In genomic region chr10:104253576-104254410, GRCh38 we compare ENCODE assay signal across 8 cellular contexts. TPM values are rescaled to one million over a fixed set of nuclear protein-coding genes. Genes with fewer than 3 reads are reported as not detected.
DNase-seq lines count a peak whose midpoint lies in the region; ATAC-seq and TF ChIP-seq lines count a peak whose summit lies in the region.

No MANE protein-coding gene starts in this region.

- H3K27ac ChIP-seq in SJCRH30: no peak overlapping the region
- peak overlapping the region; percentile 96 to 99 (median 98) for H3K27ac ChIP-seq in esophagus squamous epithelium

- intact Hi-C loops in esophagus squamous epithelium (cut with DNase I): no loop called here

- peaks cover 3% of the 10 kb centered on the region; the same call in 1 of the 2 replicates for H3K36me3 ChIP-seq in SJCRH30
- peaks cover 0 to 16% (median 0%) of the 10 kb centered on the region in 3 donors for H3K36me3 ChIP-seq in esophagus squamous epithelium

- H3K9me3 ChIP-seq in SJCRH30 (replicated peaks) (no peaks in the 10 kb centered on the region), esophagus squamous epithelium (no peaks in the 10 kb centered on the region)

- H3K4me3 ChIP-seq in SJCRH30 (peak overlapping the region; percentile 82), esophagus squamous epithelium (peak overlapping the region; percentile 70 to 92 (median 82)), retinal pigment epithelial cell (ENCODE audit: low read length) (peak overlapping the region; percentile 80)

- no peaks in the 10 kb centered on the region for H3K4me1 ChIP-seq in SJCRH30
- H3K4me1 ChIP-seq in esophagus squamous epithelium: peaks cover 0 to 42% (median 30%) of the 10 kb centered on the region in 3 donors

- H3K27me3 ChIP-seq in SJCRH30 (no peaks in the 10 kb centered on the region), esophagus squamous epithelium (no peaks in the 10 kb centered on the region)

- in situ Hi-C loops in G401 (cut with HindIII; ENCODE audit: low sequenced_read_pairs): no loop called here

- DNase-seq in G401 (ENCODE audit: low spot score): peak; percentile 13
- DNase-seq in SJCRH30: no peak
- DNase-seq in esophagus squamous epithelium (lab: John Stamatoyannopoulos, UW): no peak
- no peak for DNase-seq in retinal pigment epithelial cell (ENCODE audit: low read depth)
- DNase-seq in NOMO-1 (lab: John Stamatoyannopoulos, UW; ENCODE audit: unreplicated experiment in 2 of 2): no peak
- DNase-seq in SW480 (ENCODE audit: low spot score): no peak

- TF ChIP-seq POLR2A in esophagus squamous epithelium (IDR thresholded peaks at IDR 0.05): no peak

- ATAC-seq in GM21786 (IDR thresholded peaks at IDR 0.05; ENCODE audit: unreplicated experiment): no peak
- no peak for ATAC-seq in GM21390 (IDR thresholded peaks at IDR 0.05; ENCODE audit: unreplicated experiment)

- TF ChIP-seq CTCF in esophagus squamous epithelium (IDR thresholded peaks at IDR 0.05): no peak
- no peak for TF ChIP-seq CTCF in retinal pigment epithelial cell (conservative IDR thresholded peaks at IDR 0.05; ENCODE audit: low read depth, low read length)

- 76 to 81% methylated on average over 10 of the region's 10 CpGs for WGBS in esophagus squamous epithelium, 2 donors

RNA-seq across cellular contexts. Expression of gene GSTO1, which starts 0.9 kb away (rescaled TPM):
- 142 and 176 TPM in 2 replicates for total RNA-seq in G401 (2014; rRNA removed; shearing (Covaris generic))
- 51.7 and 52.2 TPM in 2 replicates for total RNA-seq in SJCRH30 (2014; rRNA removed; shearing (Covaris generic))
- 100 to 1,000 TPM in 1 of 4 donors, 10 to 100 TPM in 3; 43.8 to 115 (median 78.0) TPM for total RNA-seq in esophagus squamous epithelium

RNA-seq across cellular contexts. Expression of gene GSTO2, which starts 15.2 kb away (rescaled TPM):
- total RNA-seq in G401 (2014; rRNA removed; shearing (Covaris generic)): 16.6 and 37.4 TPM in 2 replicates
- total RNA-seq in SJCRH30 (2014; rRNA removed; shearing (Covaris generic)): 0.08 TPM in 1 of 2 replicates, not detected in the other
- 10 to 100 TPM in 2 of 4 donors, 1 to 10 TPM in 2; 6.1 to 20.6 (median 13.8) TPM for total RNA-seq in esophagus squamous epithelium

RNA-seq across cellular contexts. Expression of gene CFAP43, which starts 21.6 kb away (rescaled TPM):
- 0.58 and 4.6 TPM in 2 replicates for total RNA-seq in G401 (2014; rRNA removed; shearing (Covaris generic))
- total RNA-seq in SJCRH30 (2014; rRNA removed; shearing (Covaris generic)): not detected in 2 replicates
- total RNA-seq in esophagus squamous epithelium: under 1 TPM in 2 of 4 donors, not detected in 2; 0.19 to 0.38 TPM
